1 cellular context compared by ENCODE assay signal in genomic region chr6:135280375-135281136, GRCh38.
TF ChIP-seq lines count a peak whose summit lies in the region.

No MANE protein-coding gene starts in this region.

TF ChIP-seq in IMR-90, 13 proteins besides CTCF, POLR2A, EP300 and RAD21 (continued from another document):
- no peak for TF ChIP-seq RCOR1 (IDR thresholded peaks at IDR 0.05; ENCODE audit: insufficient replicate concordance, low read length)
TF ChIP-seq in IMR-90: peak in this region for 0.
